In genomic region chr3:172716476-172716875, GRCh38 we compare ENCODE assay signal across 22 cellular contexts. TPM values are rescaled to one million over a fixed set of nuclear protein-coding genes. Genes with fewer than 3 reads are reported as not detected.
DNase-seq lines count a peak whose midpoint lies in the region; ATAC-seq, FAIRE-seq and TF ChIP-seq lines count a peak whose summit lies in the region.
"Had no signal": no experiment of that assay in that cellular context is flagged by ENCODE, and none has a peak within 500 bp of the region (broad histone marks: within the 10 kb centered on the region; RNA-seq: fewer than 3 reads in every experiment).

No MANE protein-coding gene starts in this region.

- H3K36me3 ChIP-seq in kidney (ENCODE audit: control insufficient read depth in 1 of 2, insufficient read depth in 2 of 2, low read length in 2 of 2): no peaks in the 10 kb centered on the region
- H3K36me3 ChIP-seq: SJSA1, transverse colon had no signal

- H3K9ac ChIP-seq in kidney (ENCODE audit: low read length in 2 of 2): no peak overlapping the region
- H3K9ac ChIP-seq: KMS-11 had no signal

- no peak overlapping the region for H3K4me3 ChIP-seq in kidney (ENCODE audit: low read length in 2 of 2)
- H3K4me3 ChIP-seq: SJSA1, transverse colon had no signal

- FAIRE-seq in kidney (lab: Jason Lieb, UNC): no peak
- FAIRE-seq: endometrium, H1 had no signal

- DNase-seq in SIG-M5 treated with dmso at 0.1 percent for 504 hours (lab: John Stamatoyannopoulos, UW; ENCODE audit: unreplicated experiment) (peak; percentile 69), SIG-M5 (lab: John Stamatoyannopoulos, UW) (no peak), SKM-1 treated with dmso at 0.1 percent for 144 hours (lab: John Stamatoyannopoulos, UW; ENCODE audit: unreplicated experiment) (peak; percentile 87), left ventricle myocardium superior (no peak), sciatic nerve (ENCODE audit: low spot score) (no peak), glomerular visceral epithelial cell (ENCODE audit: extremely low spot score) (no peak), type B pancreatic cell (ENCODE audit: extremely low spot score, unreplicated experiment) (no peak), kidney (no peak)
- DNase-seq: activated CD4-positive, alpha-beta T cell treated with anti-CD3 and anti-CD28 coated beads, Interleukin-2, amount 50 U/mL, for 1 hour; activated naive CD4-positive, alpha-beta T cell; foreskin keratinocyte; mesendoderm; NCI-H446; stimulated activated CD4-positive, alpha-beta T cell treated with anti-CD3 and anti-CD28 coated beads, Interleukin-15, amount 100 ng/mL, for 24 hours; stimulated activated naive CD4-positive, alpha-beta T cell treated with Interleukin-2 at 50 U/mL for 16 hours; T1000; transverse colon had no signal

- peaks cover 2 to 6% of the 10 kb centered on the region in 2 donors for H3K9me3 ChIP-seq in kidney (ENCODE audit: control insufficient read depth in 1 of 2, low read length in 2 of 2)
- H3K9me3 ChIP-seq: SJSA1 had no signal

- intact Hi-C loops in left ventricle myocardium superior (cut with micrococcal nuclease): no loop called here
- intact Hi-C loops in sciatic nerve (cut with DNase I): no loop called here
- intact Hi-C loops in kidney (cut with DNase I): no loop called here

- ATAC-seq in left ventricle myocardium superior (peak; percentile 69), sciatic nerve (peak; percentile 75)
- ATAC-seq: foreskin keratinocyte had no signal

- H3K27ac ChIP-seq in kidney (ENCODE audit: low read depth in 2 of 2, low read length in 2 of 2): no peak overlapping the region
- H3K27ac ChIP-seq: 22Rv1, foreskin keratinocyte, KMS-11, SJSA1, transverse colon had no signal

- H3K27me3 Mint-ChIP-seq in type B pancreatic cell: no peaks in the 10 kb centered on the region

- H3K4me3 Mint-ChIP-seq in type B pancreatic cell: no peak overlapping the region

- no peaks in the 10 kb centered on the region for H3K4me1 Mint-ChIP-seq in type B pancreatic cell (ENCODE audit: unreplicated experiment)

- H3K36me3 Mint-ChIP-seq in type B pancreatic cell: peaks cover 6% of the 10 kb centered on the region

- H3K4me1 ChIP-seq in kidney (ENCODE audit: control insufficient read depth in 1 of 2, insufficient read depth in 1 of 2, low read depth in 1 of 2, low read length in 2 of 2): no peaks in the 10 kb centered on the region

- TF ChIP-seq CTCF in type B pancreatic cell (conservative IDR thresholded peaks at IDR 0.05) (no peak), kidney (IDR thresholded peaks at IDR 0.05; ENCODE audit: borderline replicate concordance, extremely low read depth, insufficient read depth) (no peak)

- no peaks in the 10 kb centered on the region for H3K9me3 Mint-ChIP-seq in type B pancreatic cell

- no peak overlapping the region for H3K27ac Mint-ChIP-seq in type B pancreatic cell

RNA-seq across cellular contexts. Expression of gene NCEH1, which starts 5.6 kb away (rescaled TPM):
- total RNA-seq in left ventricle myocardium superior: 63.6 TPM
- 10.1 TPM for total RNA-seq in sciatic nerve
- total RNA-seq in type B pancreatic cell (ENCODE audit: low replicate concordance): 7.0 and 9.0 TPM in 2 replicates
- total RNA-seq in kidney: 43.6 TPM
- polyA plus RNA-seq in kidney (ENCODE audit: insufficient read depth, low read depth, low replicate concordance): 6.7 TPM

RNA-seq across cellular contexts. Expression of gene ECT2, which starts 34.0 kb away (rescaled TPM):
- 4.8 TPM for total RNA-seq in left ventricle myocardium superior
- 11.9 TPM for total RNA-seq in sciatic nerve
- total RNA-seq in type B pancreatic cell (ENCODE audit: low replicate concordance): 19.6 and 45.1 TPM in 2 replicates
- total RNA-seq in kidney: 15.5 TPM
- 2.4 TPM for polyA plus RNA-seq in kidney (ENCODE audit: insufficient read depth, low read depth, low replicate concordance)

Comparison
In these comparisons a context has a peak if more than half of its experiments do, and no peak if none do; other contexts are left out.
1. DNase-seq: peak in SIG-M5 treated with dmso at 0.1 percent for 504 hours (single experiment) and SKM-1 treated with dmso at 0.1 percent for 144 hours (single experiment); none in SIG-M5 (single experiment), left ventricle myocardium superior (single experiment), sciatic nerve (single experiment), glomerular visceral epithelial cell (single experiment), type B pancreatic cell (single experiment) and kidney (single experiment).